In the genomic region with DNA sequence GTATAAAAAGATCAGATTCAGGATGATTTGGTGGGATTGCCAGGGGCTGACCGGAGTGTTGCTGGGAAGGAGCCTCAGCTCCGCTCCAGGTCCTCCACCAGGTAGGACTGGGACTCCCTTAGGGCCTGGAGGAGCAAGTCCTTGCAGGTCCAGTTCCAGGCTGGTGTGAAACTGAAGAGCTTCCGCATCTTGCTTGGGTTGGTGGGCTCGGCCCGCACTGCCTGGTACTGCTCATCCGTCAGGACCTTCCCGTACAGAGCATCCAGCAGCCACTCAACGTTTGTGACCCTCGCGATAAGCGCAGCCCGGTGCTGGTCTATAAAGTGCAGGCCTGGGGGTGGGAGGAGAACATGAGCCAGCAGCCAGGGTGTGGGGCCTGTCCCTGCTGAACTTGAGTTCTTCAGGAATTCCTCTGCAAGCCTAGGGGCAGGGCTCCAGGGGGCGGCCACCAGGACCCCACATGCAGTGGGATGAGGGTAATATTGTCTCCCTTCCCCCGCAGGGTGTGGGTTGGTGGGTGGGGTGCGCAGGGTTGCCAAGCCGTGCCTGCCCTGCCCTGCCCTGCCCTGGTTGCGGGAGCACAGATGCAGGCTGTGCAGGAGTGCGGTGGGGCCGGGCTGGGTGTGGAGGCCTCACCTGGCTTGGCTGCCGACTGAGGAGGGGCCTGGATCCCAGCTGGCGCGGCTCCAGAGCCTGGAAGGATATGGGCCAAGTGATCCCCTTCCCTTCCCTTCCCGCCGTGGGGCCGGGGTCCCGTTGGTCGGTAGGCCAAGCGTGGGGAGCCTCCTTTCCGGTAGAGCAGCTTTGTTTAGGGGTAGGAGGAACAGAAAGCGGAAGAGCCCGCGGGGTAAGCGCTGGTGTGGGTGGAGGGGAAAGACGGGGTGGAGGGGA, we compare ENCODE assay signal across 8 cellular contexts. TPM values are rescaled to one million over a fixed set of nuclear protein-coding genes. Genes with fewer than 3 reads are reported as not detected.
DNase-seq lines count a peak whose midpoint lies in the region; ATAC-seq, FAIRE-seq and TF ChIP-seq lines count a peak whose summit lies in the region.

No MANE protein-coding gene starts in this region.

- H3K27ac ChIP-seq in upper lobe of left lung: peak overlapping the region; percentile 73 to 90 (median 88)

- peak; percentile 27 to 71 (median 45) for DNase-seq in stimulated activated naive CD4-positive, alpha-beta T cell (lab: John Stamatoyannopoulos, UW)
- no peak for DNase-seq in stimulated activated naive CD4-positive, alpha-beta T cell treated with Interleukin-2 at 50 U/mL for 16 hours (lab: John Stamatoyannopoulos, UW)
- no peak for DNase-seq in T-helper 2 cell treated with Interferon-gamma antibody and Interleukin-4, amounts not matched to agents 5 μg/mL and 100 μg/mL, for 36 hours (ENCODE audit: low spot score)
- DNase-seq in effector memory CD8-positive, alpha-beta T cell: peak; percentile 33 to 40 (median 38)
- DNase-seq in mesothelial cell of epicardium (ENCODE audit: low spot score in 2 of 2, unreplicated experiment in 2 of 2) (peak in 1 of 2 experiments; percentile 54), upper lobe of left lung (peak; percentile 42 to 88), D721Med (ENCODE audit: insufficient read length, low spot score) (no peak)

- no peaks in the 10 kb centered on the region for H3K27me3 ChIP-seq in upper lobe of left lung

- TF ChIP-seq EP300 in upper lobe of left lung (IDR thresholded peaks at IDR 0.05): no peak

- H3K36me3 ChIP-seq in upper lobe of left lung: peaks cover 0 to 14% (median 0%) of the 10 kb centered on the region in 4 donors

- H3K27me3 Mint-ChIP-seq in T-helper 2 cell treated with Interferon-gamma antibody and Interleukin-4, amounts not matched to agents 5 μg/mL and 100 μg/mL, for 36 hours (ENCODE audit: low read depth): peaks cover 5% of the 10 kb centered on the region
- no peaks in the 10 kb centered on the region for H3K27me3 Mint-ChIP-seq in effector memory CD8-positive, alpha-beta T cell
- peaks cover 52% of the 10 kb centered on the region for H3K27me3 Mint-ChIP-seq in mesothelial cell of epicardium (ENCODE audit: low read depth)

- peak; percentile 48 for ATAC-seq in HG03139 (IDR thresholded peaks at IDR 0.05; ENCODE audit: unreplicated experiment)
- peak; percentile 68 for ATAC-seq in effector memory CD8-positive, alpha-beta T cell (replicated peaks)
- ATAC-seq in upper lobe of left lung (ENCODE audit: low FRiP score in 2 of 2): peak; percentile 80 to 81

- H3K27ac Mint-ChIP-seq in T-helper 2 cell treated with Interferon-gamma antibody and Interleukin-4, amounts not matched to agents 5 μg/mL and 100 μg/mL, for 36 hours: peak overlapping the region; percentile 84
- peak overlapping the region; percentile 79 to 97 for H3K27ac Mint-ChIP-seq in effector memory CD8-positive, alpha-beta T cell
- peak overlapping the region; percentile 16 for H3K27ac Mint-ChIP-seq in mesothelial cell of epicardium

- H3K4me1 Mint-ChIP-seq in T-helper 2 cell treated with Interferon-gamma antibody and Interleukin-4, amounts not matched to agents 5 μg/mL and 100 μg/mL, for 36 hours (ENCODE audit: low read depth): peaks cover 48% of the 10 kb centered on the region
- H3K4me1 Mint-ChIP-seq in effector memory CD8-positive, alpha-beta T cell (ENCODE audit: low read depth in 2 of 2): peaks cover 35 to 43% of the 10 kb centered on the region in 2 donors
- peaks cover 13% of the 10 kb centered on the region for H3K4me1 Mint-ChIP-seq in mesothelial cell of epicardium

- no peaks in the 10 kb centered on the region for H3K9me3 Mint-ChIP-seq in T-helper 2 cell treated with Interferon-gamma antibody and Interleukin-4, amounts not matched to agents 5 μg/mL and 100 μg/mL, for 36 hours
- H3K9me3 Mint-ChIP-seq in effector memory CD8-positive, alpha-beta T cell: no peaks in the 10 kb centered on the region
- no peaks in the 10 kb centered on the region for H3K9me3 Mint-ChIP-seq in mesothelial cell of epicardium

- H3K4me3 Mint-ChIP-seq in T-helper 2 cell treated with Interferon-gamma antibody and Interleukin-4, amounts not matched to agents 5 μg/mL and 100 μg/mL, for 36 hours: peak overlapping the region; percentile 90
- peak overlapping the region; percentile 90 to 92 for H3K4me3 Mint-ChIP-seq in effector memory CD8-positive, alpha-beta T cell
- peak overlapping the region; percentile 79 for H3K4me3 Mint-ChIP-seq in mesothelial cell of epicardium

- H3K36me3 Mint-ChIP-seq in T-helper 2 cell treated with Interferon-gamma antibody and Interleukin-4, amounts not matched to agents 5 μg/mL and 100 μg/mL, for 36 hours (ENCODE audit: low read depth): peaks cover 26% of the 10 kb centered on the region
- H3K36me3 Mint-ChIP-seq in effector memory CD8-positive, alpha-beta T cell (ENCODE audit: insufficient read depth): peaks cover 87% of the 10 kb centered on the region
- peaks cover 12% of the 10 kb centered on the region for H3K36me3 Mint-ChIP-seq in mesothelial cell of epicardium

- 26 to 40% methylated on average over 7 to 28 of the region's 34 CpGs for WGBS in upper lobe of left lung, 2 donors

- H3K9me3 ChIP-seq in upper lobe of left lung: no peaks in the 10 kb centered on the region

- no peak for FAIRE-seq in D721Med (lab: Jason Lieb, UNC)

- TF ChIP-seq CTCF in mesothelial cell of epicardium (IDR thresholded peaks at IDR 0.05; ENCODE audit: unreplicated experiment) (no peak), upper lobe of left lung (IDR thresholded peaks at IDR 0.05) (no peak), D721Med (IDR thresholded peaks at IDR 0.05; ENCODE audit: insufficient read depth, missing control alignments) (no peak)

- TF ChIP-seq POLR2A in upper lobe of left lung (IDR thresholded peaks at IDR 0.05): no peak

- H3K4me3 ChIP-seq in upper lobe of left lung: peak overlapping the region; percentile 66 to 97 (median 88)

- peaks cover 10 to 32% (median 18%) of the 10 kb centered on the region in 4 donors for H3K4me1 ChIP-seq in upper lobe of left lung

RNA-seq across cellular contexts. Expression of gene PYCARD, which starts 0.8 kb away (rescaled TPM):
- total RNA-seq in mesothelial cell of epicardium: 4.9 to 6.5 TPM (median 5.3 TPM) in 3 replicates
- total RNA-seq in upper lobe of left lung: 100 to 1,000 TPM in 1 of 6 donors, 10 to 100 TPM in 5; 44.0 to 103 (median 83.7) TPM

RNA-seq across cellular contexts. Expression of gene TRIM72, which starts 12.2 kb away (rescaled TPM):
- total RNA-seq in mesothelial cell of epicardium (0.04 to 0.14 TPM (median 0.11 TPM) in 3 replicates), upper lobe of left lung (under 1 TPM in 1 of 6 donors, not detected in 5; 0.27 TPM)

RNA-seq across cellular contexts. Expression of gene PYDC1, which starts 15.2 kb away (rescaled TPM):
- total RNA-seq in mesothelial cell of epicardium (not detected in 3 replicates), upper lobe of left lung (not detected)

RNA-seq across cellular contexts. Expression of gene FUS, which starts 21.8 kb away (rescaled TPM):
- total RNA-seq in mesothelial cell of epicardium (718 to 743 TPM (median 733 TPM) in 3 replicates), upper lobe of left lung (100 to 1,000 TPM in 3 of 6 donors, 10 to 100 TPM in 3; 65.7 to 258 (median 145) TPM)

RNA-seq across cellular contexts. Expression of gene PRSS36, which starts 51.9 kb away (rescaled TPM):
- total RNA-seq in mesothelial cell of epicardium (0.96 to 1.7 TPM (median 1.4 TPM) in 3 replicates), upper lobe of left lung (10 to 100 TPM in 2 of 6 donors, 1 to 10 TPM in 4; 1.4 to 61.8 (median 5.6) TPM)

Comparison
In these comparisons a context has a peak if more than half of its experiments do, and no peak if none do; other contexts are left out.
1. DNase-seq: peak in stimulated activated naive CD4-positive, alpha-beta T cell (6 of 6), effector memory CD8-positive, alpha-beta T cell (3 of 3) and upper lobe of left lung (2 of 2); none in stimulated activated naive CD4-positive, alpha-beta T cell treated with Interleukin-2 at 50 U/mL for 16 hours (single experiment), T-helper 2 cell treated with Interferon-gamma antibody and Interleukin-4, amounts not matched to agents 5 μg/mL and 100 μg/mL, for 36 hours (single experiment) and D721Med (single experiment).
2. H3K27ac Mint-ChIP-seq: peak in every context shown above with its lines; median percentile 88 in effector memory CD8-positive, alpha-beta T cell; 84 in T-helper 2 cell treated with Interferon-gamma antibody and Interleukin-4, amounts not matched to agents 5 μg/mL and 100 μg/mL, for 36 hours; 16 in mesothelial cell of epicardium.
3. Peak in every context shown above with its lines, with median percentiles within 50 percentile points of each other: ATAC-seq and H3K4me3 Mint-ChIP-seq.